In genomic region chr1:147562819-147563218, GRCh38 we compare ENCODE assay signal across 27 cellular contexts. TPM values are rescaled to one million over a fixed set of nuclear protein-coding genes. Genes with fewer than 3 reads are reported as not detected.
DNase-seq lines count a peak whose midpoint lies in the region; ATAC-seq, FAIRE-seq and TF ChIP-seq lines count a peak whose summit lies in the region.
"Had no signal": no experiment of that assay in that cellular context is flagged by ENCODE, and none has a peak within 500 bp of the region (broad histone marks: within the 10 kb centered on the region; RNA-seq: fewer than 3 reads in every experiment).

No MANE protein-coding gene starts in this region.

- H3K36me3 Mint-ChIP-seq in T-helper 17 cell (ENCODE audit: low read depth), result peaks cover 5% of the 10 kb centered on the region
- H3K36me3 Mint-ChIP-seq: CD8-positive, alpha-beta T cell had no signal

- peaks cover 29% of the 10 kb centered on the region for H3K4me1 Mint-ChIP-seq in T-helper 17 cell

- H3K4me3 Mint-ChIP-seq in T-helper 17 cell, result no peak overlapping the region
- H3K4me3 Mint-ChIP-seq: B cell; CD4-positive, alpha-beta T cell; CD8-positive, alpha-beta T cell had no signal

- CTCF ChIA-PET in HEK293 (lab: Yijun Ruan, JAX), result interaction anchor here (1.2 kb wide), 1 partner anchor 330 kb away, joined by 3 read pairs; no protein-coding TSS in a partner anchor
- CTCF ChIA-PET in K562 (lab: Yijun Ruan, JAX; ENCODE audit: low intra/inter-chr PET ratio), result no interaction called here

- TF ChIP-seq EP300 in K562 (IDR thresholded peaks at IDR 0.05; ENCODE audit: low read length), result no peak

- no peaks in the 10 kb centered on the region for H3K9me3 ChIP-seq in HEK293 (ENCODE audit: control insufficient read depth, insufficient read depth, low read depth, low read length)
- H3K9me3 ChIP-seq in T-helper 17 cell (ENCODE audit: control insufficient read depth, low read length, poor library complexity, severe bottlenecking), result no peaks in the 10 kb centered on the region
- no peaks in the 10 kb centered on the region for H3K9me3 ChIP-seq in K562 (replicated peaks; ENCODE audit: control insufficient read depth, insufficient read depth, low read depth, low read length)
- H3K9me3 ChIP-seq: Caco-2 had no signal

- TF ChIP-seq CTCF in HEK293 (tag by site-specific recombination; IDR thresholded peaks at IDR 0.05) (no peak), K562 (IDR thresholded peaks at IDR 0.05 in 2 of 3, conservative IDR thresholded peaks at IDR 0.05 in 1 of 3; ENCODE audit: insufficient read depth in 2 of 3, low read depth in 1 of 3, low read length in 3 of 3) (no peak)

- no peaks in the 10 kb centered on the region for H3K9me1 ChIP-seq in K562 (ENCODE audit: control insufficient read depth, insufficient read depth, low read length)

- no peak overlapping the region for H2AFZ ChIP-seq in K562 (ENCODE audit: low read depth, low read length)

- intact Hi-C loops in K562 (cut with micrococcal nuclease), result no loop called here
- intact Hi-C loops in sciatic nerve (cut with DNase I), result no loop called here

- FAIRE-seq in GM12891 (lab: Jason Lieb, UNC) (no peak), K562 (lab: Jason Lieb, UNC) (no peak)
- FAIRE-seq: A204.1, D721Med, GM12892, GM18507 had no signal

- peak overlapping the region; percentile 2 for H3K27ac Mint-ChIP-seq in T-helper 17 cell
- H3K27ac Mint-ChIP-seq: B cell; CD4-positive, alpha-beta T cell; CD8-positive, alpha-beta T cell had no signal

- no peaks in the 10 kb centered on the region for H4K20me1 ChIP-seq in K562 (replicated peaks; ENCODE audit: control insufficient read depth, insufficient read depth, low read length)
- H4K20me1 ChIP-seq: BLaER1 treated with 17β-estradiol and CSF1 and Interleukin-3, amounts not matched to agents 10 nM and 100 nM had no signal

- no peak overlapping the region for H3K9ac ChIP-seq in K562 (ENCODE audit: insufficient read depth in 1 of 2, low read depth in 2 of 2, low read length in 2 of 2)
- H3K9ac ChIP-seq: BLaER1 treated with 17β-estradiol and CSF1 and Interleukin-3, amounts not matched to agents 10 nM and 100 nM had no signal

- H3K27me3 ChIP-seq in K562 (ENCODE audit: control insufficient read depth in 2 of 2, insufficient read depth in 2 of 2, low read length in 2 of 2), result peaks cover 16 to 32% of the 10 kb centered on the region in 2 experiments

- no peak overlapping the region for H3K4me3 ChIP-seq in HEK293 (ENCODE audit: low read depth, low read length)
- H3K4me3 ChIP-seq in K562, result no peak overlapping the region
- H3K4me3 ChIP-seq: BLaER1 treated with 17β-estradiol and CSF1 and Interleukin-3, amounts not matched to agents 10 nM and 100 nM had no signal

- no peaks in the 10 kb centered on the region for H3K79me2 ChIP-seq in K562 (ENCODE audit: control insufficient read depth, insufficient read depth, low read length)

- no peak overlapping the region for H3K4me2 ChIP-seq in K562 (ENCODE audit: insufficient read depth, low read length)

- no peaks in the 10 kb centered on the region for H3K4me1 ChIP-seq in HEK293 (ENCODE audit: control insufficient read depth, insufficient read depth, low read length)
- no peaks in the 10 kb centered on the region for H3K4me1 ChIP-seq in K562 (replicated peaks in 1 of 2; ENCODE audit: control insufficient read depth in 2 of 2, insufficient read depth in 2 of 2, low read length in 2 of 2)
- H3K4me1 ChIP-seq: Caco-2 had no signal

- 2% methylated on average over 3 of the region's 3 CpGs for whole genome bisulfite sequencing in K562 (ENCODE audit: insufficient coverage, low coverage, missing lambda C conversion rate)

- H3K27ac ChIP-seq in HEK293 (ENCODE audit: extremely low read depth, low read depth, low read length), result no peak overlapping the region
- no peak overlapping the region for H3K27ac ChIP-seq in K562 (ENCODE audit: extremely low read depth, low read depth, low read length)
- H3K27ac ChIP-seq: BLaER1 treated with 17β-estradiol and CSF1 and Interleukin-3, amounts not matched to agents 10 nM and 100 nM; C4-2B had no signal

- no peak for TF ChIP-seq RAD21 in K562 (CRISPR knock-in tag; conservative IDR thresholded peaks at IDR 0.05 in 1 of 2, IDR thresholded peaks at IDR 0.05 in 1 of 2)

- ATAC-seq in T-helper 17 cell (no peak), K562 (no peak), sciatic nerve (no peak)
- ATAC-seq in stimulated activated naive CD8-positive, alpha-beta T cell treated with anti-CD3 and anti-CD28 coated beads, Interleukin-15, Interleukin-2, amounts not matched to agents 100 U/mL and 50 U/mL, for 24 hours, result no peak
- ATAC-seq: CD8-positive, alpha-beta T cell had no signal

- TF ChIP-seq POLR2A in GM12891 (IDR thresholded peaks at IDR 0.05; ENCODE audit: low read depth, low read length), result no peak
- no peak for TF ChIP-seq POLR2A in K562 (conservative IDR thresholded peaks at IDR 0.05)

- H3K27me3 Mint-ChIP-seq in T-helper 17 cell, result peaks cover 16% of the 10 kb centered on the region
- H3K27me3 Mint-ChIP-seq: CD4-positive, alpha-beta T cell had no signal

- H3K36me3 ChIP-seq in HEK293 (ENCODE audit: control insufficient read depth in 2 of 2, insufficient read depth in 1 of 2, low read length in 2 of 2) (no peaks in the 10 kb centered on the region), K562 (ENCODE audit: control insufficient read depth, insufficient read depth, low read length) (no peaks in the 10 kb centered on the region)
- H3K36me3 ChIP-seq: BLaER1 treated with 17β-estradiol and CSF1 and Interleukin-3, amounts not matched to agents 10 nM and 100 nM had no signal

- in situ Hi-C loops in K562 (cut with MboI), result no loop called here

- no peak for DNase-seq in GM12891 (ENCODE audit: insufficient read length, low spot score)
- DNase-seq in T-helper 17 cell, result no peak
- no peak for DNase-seq in K562 (ENCODE audit: extremely low read depth in 1 of 4, low spot score in 3 of 4)
- no peak for DNase-seq in sciatic nerve (ENCODE audit: low spot score)
- no peak for DNase-seq in DMS114 treated with DMSO at 0.1 percent for 48 hours (lab: John Stamatoyannopoulos, UW; ENCODE audit: unreplicated experiment)
- DNase-seq in stimulated activated naive CD8-positive, alpha-beta T cell treated with anti-CD3 and anti-CD28 coated beads, Interleukin-15, Interleukin-2, amounts not matched to agents 100 U/mL and 50 U/mL, for 24 hours, result no peak
- DNase-seq: 8988T; ACHN; AML-193; Caco-2; Calu3; CD4-positive, alpha-beta T cell; CD8-positive, alpha-beta T cell; DMS153; DMS53; DMS79; DND-41; EL; GDM1 had no signal

- no TSS peak for BruUV-seq in K562 (replicated peaks; lab: Mats Ljungman, UMichigan)

- POLR2A ChIA-PET in HEK293 (lab: Yijun Ruan, JAX), result no interaction called here
- POLR2A ChIA-PET in K562 (lab: Yijun Ruan, JAX), result no interaction called here

TF ChIP-seq in GM12891, 5 proteins besides CTCF, POLR2A, EP300 and RAD21:
- TF ChIP-seq TAF1 (IDR thresholded peaks at IDR 0.05; ENCODE audit: low read depth, low read length) (no peak), PAX5 (IDR thresholded peaks at IDR 0.05; ENCODE audit: insufficient read depth, low read length, severe bottlenecking) (no peak), SPI1 (IDR thresholded peaks at IDR 0.05; ENCODE audit: low read depth, low read length) (peak; percentile 41; the same call in 1 of the 2 replicates)

TF ChIP-seq in HEK293, 187 proteins besides CTCF, POLR2A, EP300 and RAD21:
- TF ChIP-seq MYNN (tag by site-specific recombination; IDR thresholded peaks at IDR 0.05; ENCODE audit: borderline replicate concordance) (no peak), ZNF623 (tag by site-specific recombination; IDR thresholded peaks at IDR 0.05) (peak; percentile 73)

TF ChIP-seq in K562, 482 proteins besides CTCF, POLR2A, EP300 and RAD21 (continues in another document):
- TF ChIP-seq TEAD4 (IDR thresholded peaks at IDR 0.05; ENCODE audit: low read length), result no peak
- TF ChIP-seq TEAD4 (CRISPR knock-in tag; IDR thresholded peaks at IDR 0.05; ENCODE audit: borderline replicate concordance), result no peak
- no peak for TF ChIP-seq PHF20 (IDR thresholded peaks at IDR 0.05; ENCODE audit: partially characterized antibody)
- TF ChIP-seq STAT6 (CRISPR knock-in tag; IDR thresholded peaks at IDR 0.05), result no peak

RNA-seq across cellular contexts. Expression of gene BCL9, which starts 21.5 kb away (rescaled TPM):
- polyA plus RNA-seq in GM12891 (2012; ENCODE audit: low read depth, missing spikeins), result 7.4 TPM
- total RNA-seq in T-helper 17 cell, result 10 to 100 TPM; 12.6 to 14.6 TPM
- 5.2 and 6.0 TPM in 2 replicates for total RNA-seq in K562 (2011; cell fraction: chromatin; rRNA removed; ENCODE audit: low replicate concordance)
- 3.3 TPM in 2 replicates for total RNA-seq in K562 (2011; cell fraction: nucleolus; rRNA removed)
- total RNA-seq in K562 (2011; cell fraction: nucleoplasm; rRNA removed), result 3.4 and 4.0 TPM in 2 replicates
- total RNA-seq in K562 (2014; rRNA removed), result 1.2 and 1.8 TPM in 2 replicates
- total RNA-seq in K562 (2014; rRNA removed; fragmentation: Illumina TruSeq; extraction: Trizol), result 1.9 and 2.0 TPM in 2 replicates
- total RNA-seq in K562 (2015; rRNA removed; fragmentation: Illumina TruSeq; extraction: Trizol), result 1.5 and 1.7 TPM in 2 replicates
- 8.4 and 8.9 TPM in 2 replicates for total RNA-seq in K562 (2021)
- polyA plus RNA-seq in K562 (2011; rRNA removed), result 1.4 and 2.0 TPM in 2 replicates
- polyA plus RNA-seq in K562 (2011; cell fraction: cytosol; rRNA removed), result 1.7 and 2.0 TPM in 2 replicates
- 2.0 and 4.6 TPM in 2 replicates for polyA plus RNA-seq in K562 (2011; cell fraction: nucleus; rRNA removed)
- polyA plus RNA-seq in K562 (2012), result 4.2 and 4.9 TPM in 2 replicates
- 4.6 and 5.4 TPM in 2 replicates for polyA plus RNA-seq in K562 (2014; fragmentation: Illumina TruSeq; extraction: Trizol)
- under 1 TPM; 0.17 to 0.59 TPM for polyA plus RNA-seq in K562 (2014; fragmentation: Nextera tagmentation; extraction: Ambion mirVana)
- polyA plus RNA-seq in K562 (2014; rRNA removed), result 2.3 and 4.3 TPM in 2 replicates
- polyA minus RNA-seq in K562 (2011; rRNA and poly(A)+ RNA removed), result 1.3 and 1.4 TPM in 2 replicates
- 2.7 and 3.0 TPM in 2 replicates for polyA minus RNA-seq in K562 (2011; cell fraction: cytosol; rRNA and poly(A)+ RNA removed)
- polyA minus RNA-seq in K562 (2011; cell fraction: nucleus; rRNA and poly(A)+ RNA removed), result 2.0 and 2.9 TPM in 2 replicates
- total RNA-seq in sciatic nerve, result 21.1 TPM
